ENCODE assay signal across 15 cellular contexts in genomic region chr20:37316775-37317170, GRCh38. TPM values are rescaled to one million over a fixed set of nuclear protein-coding genes. Genes with fewer than 3 reads are reported as not detected.
DNase-seq lines count a peak whose midpoint lies in the region; ATAC-seq and TF ChIP-seq lines count a peak whose summit lies in the region.
"Had no signal": no experiment of that assay in that cellular context is flagged by ENCODE, and none has a peak within 500 bp of the region (broad histone marks: within the 10 kb centered on the region; RNA-seq: fewer than 3 reads in every experiment).

No MANE protein-coding gene starts in this region.

- dilution Hi-C loops in mammary epithelial cell (cut with HindIII; ENCODE audit: low sequenced_read_pairs), result no loop called here

- H3K79me2 ChIP-seq in mammary epithelial cell (ENCODE audit: insufficient read depth, low read length), result peaks cover 25% of the 10 kb centered on the region

- no peak for TF ChIP-seq CTCF in mammary epithelial cell (conservative IDR thresholded peaks at IDR 0.05 in 1 of 2, IDR thresholded peaks at IDR 0.05 in 1 of 2; ENCODE audit: extremely low read depth in 1 of 2, insufficient read depth in 1 of 2, low read depth in 1 of 2, low read length in 2 of 2)

- intact Hi-C loops in mammary epithelial cell (cut with micrococcal nuclease) (no loop called here), Right ventricle myocardium superior (cut with DNase I) (no loop called here)

- H3K4me3 Mint-ChIP-seq in T-helper 1 cell treated with Interleukin-12 subunit alpha and Interleukin-12 subunit beta and Interleukin-4 antibody, amounts not matched to agents 30 μg/mL and 1 μg/mL, for 36 hours, result no peak overlapping the region

- no peak overlapping the region for H3K9ac ChIP-seq in mammary epithelial cell (ENCODE audit: insufficient read depth, low read length)
- no peak overlapping the region for H3K9ac ChIP-seq in rectal smooth muscle tissue (ENCODE audit: low read length)

- BruUV-seq in mammary epithelial cell (replicated peaks; lab: Mats Ljungman, UMichigan), result TSS peak; percentile 52

- H3K36me3 ChIP-seq in mammary epithelial cell (ENCODE audit: insufficient read depth, low read length) (no peaks in the 10 kb centered on the region), rectal smooth muscle tissue (ENCODE audit: control insufficient read depth, insufficient read depth, low read length) (peaks cover 9% of the 10 kb centered on the region)

- no peaks in the 10 kb centered on the region for H3K9me3 ChIP-seq in mammary epithelial cell (replicated peaks; ENCODE audit: insufficient read depth, low read length)

- H3K4me1 ChIP-seq in mammary epithelial cell (ENCODE audit: insufficient read depth, low read length), result peaks cover 34% of the 10 kb centered on the region
- H3K4me1 ChIP-seq in rectal smooth muscle tissue (ENCODE audit: control insufficient read depth, insufficient read depth, low read length), result peaks cover 38% of the 10 kb centered on the region

- WGBS in mammary epithelial cell (ENCODE audit: low coverage, missing lambda C conversion rate), result 92% methylated on average over 5 of the region's 5 CpGs

- H3K9me3 Mint-ChIP-seq in T-helper 1 cell treated with Interleukin-12 subunit alpha and Interleukin-12 subunit beta and Interleukin-4 antibody, amounts not matched to agents 30 μg/mL and 1 μg/mL, for 36 hours, result no peaks in the 10 kb centered on the region

- in situ Hi-C loops in mammary epithelial cell (cut with MboI; ENCODE audit: low sequenced_read_pairs in 2 of 2), result no loop called here

- H3K36me3 Mint-ChIP-seq in T-helper 1 cell treated with Interleukin-12 subunit alpha and Interleukin-12 subunit beta and Interleukin-4 antibody, amounts not matched to agents 30 μg/mL and 1 μg/mL, for 36 hours (ENCODE audit: low read depth), result peaks cover 5% of the 10 kb centered on the region

- H3K27ac ChIP-seq in mammary epithelial cell (ENCODE audit: insufficient read depth, low read depth, low read length), result no peak overlapping the region
- peak overlapping the region; percentile 7 for H3K27ac ChIP-seq in rectal smooth muscle tissue (ENCODE audit: low read depth, low read length)
- H3K27ac ChIP-seq: 22Rv1 had no signal

- no peaks in the 10 kb centered on the region for H3K27me3 Mint-ChIP-seq in T-helper 1 cell treated with Interleukin-12 subunit alpha and Interleukin-12 subunit beta and Interleukin-4 antibody, amounts not matched to agents 30 μg/mL and 1 μg/mL, for 36 hours (ENCODE audit: low read depth)

- no peaks in the 10 kb centered on the region for H3K27me3 ChIP-seq in mammary epithelial cell (ENCODE audit: insufficient read depth, low read length)
- H3K27me3 ChIP-seq in rectal smooth muscle tissue (ENCODE audit: control insufficient read depth, insufficient read depth, low read length), result no peaks in the 10 kb centered on the region
- H3K27me3 ChIP-seq: hepatocyte had no signal

- no peak overlapping the region for H3K4me2 ChIP-seq in mammary epithelial cell (ENCODE audit: insufficient read depth, low read depth, low read length)
- H3K4me2 ChIP-seq: hepatocyte had no signal

- H3K27ac Mint-ChIP-seq in T-helper 1 cell treated with Interleukin-12 subunit alpha and Interleukin-12 subunit beta and Interleukin-4 antibody, amounts not matched to agents 30 μg/mL and 1 μg/mL, for 36 hours, result peak overlapping the region; percentile 86

- H3K4me3 ChIP-seq in mammary epithelial cell (replicated peaks in 1 of 3; ENCODE audit: insufficient read depth in 1 of 3, low read depth in 2 of 3, low read length in 3 of 3) (no peak overlapping the region), rectal smooth muscle tissue (ENCODE audit: low read length) (no peak overlapping the region)
- H3K4me3 ChIP-seq: hepatocyte had no signal

- no peak overlapping the region for H2AFZ ChIP-seq in mammary epithelial cell (ENCODE audit: low read depth, low read length)
- H2AFZ ChIP-seq: hepatocyte had no signal

- no peaks in the 10 kb centered on the region for H4K20me1 ChIP-seq in mammary epithelial cell (ENCODE audit: insufficient read depth, low read length)

- DNase-seq in T-helper 1 cell (no peak), NCI-H146 (lab: John Stamatoyannopoulos, UW) (peak; percentile 88), mammary epithelial cell (no peak), C1 segment of cervical spinal cord (lab: John Stamatoyannopoulos, UW) (no peak), Right ventricle myocardium superior (no peak)
- DNase-seq: activated naive CD4-positive, alpha-beta T cell treated with anti-CD3 and anti-CD28 coated beads, Interleukin-2, amount 50 U/mL, for 16 hours; effector CD8-positive, alpha-beta T cell; midbrain; NCI-H187 treated with DMSO at 0.1 percent for 48 hours had no signal

- ATAC-seq in Right ventricle myocardium superior (ENCODE audit: poor library complexity) (no peak), GM18907 (IDR thresholded peaks at IDR 0.05; ENCODE audit: unreplicated experiment) (no peak)

- CTCF ChIA-PET in mammary epithelial cell (lab: Charles Lee; ENCODE audit: low non-redundant PET), result no interaction called here

- H3K4me1 Mint-ChIP-seq in T-helper 1 cell treated with Interleukin-12 subunit alpha and Interleukin-12 subunit beta and Interleukin-4 antibody, amounts not matched to agents 30 μg/mL and 1 μg/mL, for 36 hours (ENCODE audit: low read depth), result peaks cover 27% of the 10 kb centered on the region

RNA-seq across cellular contexts. Expression of gene MANBAL, which starts 27.3 kb away (rescaled TPM):
- total RNA-seq in mammary epithelial cell, result 10 to 100 TPM; 19.0 to 58.5 TPM
- polyA plus RNA-seq in mammary epithelial cell, result 117 TPM
- polyA minus RNA-seq in mammary epithelial cell, result 58.0 TPM
- 18.6 TPM for total RNA-seq in Right ventricle myocardium superior

RNA-seq across cellular contexts. Expression of gene SRC, which starts 29.2 kb away (rescaled TPM):
- total RNA-seq in mammary epithelial cell (10 to 100 TPM; 52.7 to 60.2 TPM), Right ventricle myocardium superior (6.7 TPM)
- 39.3 TPM for polyA plus RNA-seq in mammary epithelial cell
- polyA minus RNA-seq in mammary epithelial cell, result 54.6 TPM

RNA-seq across cellular contexts. Expression of gene GHRH, which starts 55.2 kb away (rescaled TPM):
- total RNA-seq in mammary epithelial cell, result not detected
- polyA plus RNA-seq in mammary epithelial cell, result not detected
- polyA minus RNA-seq in mammary epithelial cell, result not detected
- 0.97 TPM for total RNA-seq in Right ventricle myocardium superior
- total RNA-seq: Daoy, hepatocyte had no signal
- polyA plus RNA-seq: hepatocyte had no signal
